ENCODE assay signal across 9 cellular contexts in genomic region chr12:569091-569676, GRCh38.
A peak's percentile ranks its signal among the peaks of the same experiment; 100 is the strongest.
DNase-seq lines count a peak whose midpoint lies in the region; ATAC-seq and TF ChIP-seq lines count a peak whose summit lies in the region.
"Had no signal": no experiment of that assay in that cellular context is flagged by ENCODE, and none has a peak within 500 bp of the region (broad histone marks: within the 10 kb centered on the region; RNA-seq: fewer than 3 reads in every experiment).

No MANE protein-coding gene starts in this region.

- H3K23me2 ChIP-seq in H9 (ENCODE audit: insufficient read length, low read depth, low read length, poor library complexity, severe bottlenecking), result peaks cover 11% of the 10 kb centered on the region

- H3K36me3 Mint-ChIP-seq in H9 (ENCODE audit: insufficient read depth in 1 of 3, low read depth in 3 of 3), result peaks cover 0 to 2% (median 0%) of the 10 kb centered on the region in 3 experiments; a peak in 3 of 7 replicates

- H4K20me1 ChIP-seq in H9 (ENCODE audit: control insufficient read depth, insufficient read depth, insufficient read length), result no peaks in the 10 kb centered on the region

- no peak overlapping the region for H2BK12ac ChIP-seq in H9 (ENCODE audit: insufficient read length, low read depth, low read length)

- no peak overlapping the region for H3K18ac ChIP-seq in H9 (ENCODE audit: insufficient read length, low read depth, low read length)

- H2BK5ac ChIP-seq in H9 (ENCODE audit: insufficient read length, low read length), result no peak overlapping the region

- H3K23ac ChIP-seq in H9 (ENCODE audit: insufficient read length, low read depth, low read length), result no peak overlapping the region

- TF ChIP-seq EP300 in esophagus muscularis mucosa (IDR thresholded peaks at IDR 0.05), result no peak

- no peaks in the 10 kb centered on the region; a peak in 2 of 5 replicates for H3K9me3 Mint-ChIP-seq in H9

- no peak overlapping the region for H2BK120ac ChIP-seq in H9 (ENCODE audit: low read depth, low read length, poor library complexity, severe bottlenecking)

- no peak overlapping the region for H4K91ac ChIP-seq in H9 (ENCODE audit: insufficient read length, low read depth, low read length)

- CTCF ChIA-PET in Panc1 (lab: Charles Lee), result no interaction called here

- H3K4me2 ChIP-seq in H9 (ENCODE audit: insufficient read depth, insufficient read length, low read length), result peak overlapping the region; percentile 73

- H2AK5ac ChIP-seq in H9 (ENCODE audit: insufficient read length, low read length), result no peak overlapping the region

- no TSS peak for BruUV-seq in Panc1 (replicated peaks; lab: Mats Ljungman, UMichigan)

- H3T11ph ChIP-seq in H9 (ENCODE audit: low read length), result no peak overlapping the region

- ATAC-seq in Panc1 (no peak), HG03097 (IDR thresholded peaks at IDR 0.05; ENCODE audit: low FRiP score, unreplicated experiment) (no peak), sciatic nerve (no peak)

- no peak overlapping the region for H4K5ac ChIP-seq in H9 (ENCODE audit: insufficient read length, low read depth, low read length)

- peak overlapping the region in 1 of 2 experiments; percentile 78; a peak in 2 of 4 replicates for H3K4me3 ChIP-seq in Panc1 (ENCODE audit: low read depth in 2 of 2, low read length in 2 of 2)
- H3K4me3 ChIP-seq in esophagus muscularis mucosa, result peak overlapping the region; percentile 61 to 78 (median 68)

- H3K9me3 ChIP-seq in H9 (ENCODE audit: control insufficient read depth, low read depth, low read length) (no peaks in the 10 kb centered on the region), Panc1 (ENCODE audit: control insufficient read depth, insufficient read depth, low read depth, low read length) (no peaks in the 10 kb centered on the region), esophagus muscularis mucosa (no peaks in the 10 kb centered on the region)

- H2AFZ ChIP-seq in H9 (ENCODE audit: low read length), result no peak overlapping the region

- H3K27me3 ChIP-seq in H9 (ENCODE audit: insufficient read depth, low read length) (no peaks in the 10 kb centered on the region), Panc1 (ENCODE audit: control insufficient read depth, insufficient read depth, low read length) (no peaks in the 10 kb centered on the region), esophagus muscularis mucosa (no peaks in the 10 kb centered on the region)
- H3K27me3 ChIP-seq: cardiac muscle cell had no signal

- no CpG with 5 or more reads among the region's 6 CpGs for WGBS in H9 (ENCODE audit: extremely low coverage, insufficient read length, low lambda C conversion rate)
- WGBS in esophagus muscularis mucosa, result 83% methylated on average over 4 of the region's 6 CpGs

- H2BK20ac ChIP-seq in H9 (ENCODE audit: low read depth, low read length, poor library complexity, severe bottlenecking), result no peak overlapping the region

- intact Hi-C loops in Panc1 (cut with micrococcal nuclease; ENCODE audit: unreplicated experiment) (no loop called here), esophagus muscularis mucosa (cut with DNase I) (no loop called here), posterior vena cava (cut with DNase I) (loop anchor here in 1 of 2 donors (10.0 kb wide), 1 partner anchor 386 kb away; no protein-coding TSS in a partner anchor), sciatic nerve (cut with DNase I) (loop anchor here (5.0 to 10.0 kb wide), 2 partner anchors 386 to 1013 kb away; no protein-coding TSS in a partner anchor)

- no peak overlapping the region for H3K9ac ChIP-seq in H9 (ENCODE audit: extremely low read depth, insufficient read length, low read length)

- no peaks in the 10 kb centered on the region for H3K79me1 ChIP-seq in H9 (ENCODE audit: insufficient read depth, low read depth, low read length, poor library complexity, severe bottlenecking)

- H3K79me2 ChIP-seq in H9 (ENCODE audit: insufficient read depth, low read length), result no peaks in the 10 kb centered on the region

- H3K14ac ChIP-seq in H9 (ENCODE audit: insufficient read depth, low read length), result no peak overlapping the region

- in situ Hi-C loops in Panc1 (cut with HindIII; ENCODE audit: low pct_unique_long_range_greater_than_20kb, low sequenced_read_pairs), result no loop called here

- H3K36me3 ChIP-seq in Panc1 (ENCODE audit: control insufficient read depth, insufficient read depth, low read length) (no peaks in the 10 kb centered on the region), esophagus muscularis mucosa (peaks cover 0 to 5% (median 2%) of the 10 kb centered on the region in 4 donors)
- H3K36me3 ChIP-seq: cardiac muscle cell had no signal

- H3K4me3 Mint-ChIP-seq in H9, result peak overlapping the region; percentile 75 to 80; a peak in 3 of 5 replicates

- H3K27ac ChIP-seq in H9 (ENCODE audit: insufficient read length, low read depth, low read length), result no peak overlapping the region
- H3K27ac ChIP-seq in Panc1 (ENCODE audit: low read length), result peak overlapping the region; percentile 98
- H3K27ac ChIP-seq in esophagus muscularis mucosa (replicated peaks in 1 of 4), result peak overlapping the region; percentile 89 to 96 (median 96)
- H3K27ac ChIP-seq: cardiac muscle cell had no signal

- peaks cover 11% of the 10 kb centered on the region for H3K27me3 Mint-ChIP-seq in H9 (ENCODE audit: low read depth)

- DNase-seq in H9 (no peak), Panc1 (ENCODE audit: low read depth, low spot score) (no peak), esophagus muscularis mucosa (ENCODE audit: extremely low spot score) (no peak), posterior vena cava (ENCODE audit: low spot score) (peak; percentile 55), OCI-M2 (lab: John Stamatoyannopoulos, UW; ENCODE audit: unreplicated experiment) (no peak), sciatic nerve (ENCODE audit: low spot score) (no peak), EL (no peak)

- peaks cover 18 to 19% of the 10 kb centered on the region in 2 experiments for H3K4me1 Mint-ChIP-seq in H9

- TF ChIP-seq POLR2A in esophagus muscularis mucosa (IDR thresholded peaks at IDR 0.05; ENCODE audit: low read depth), result no peak

- no peak overlapping the region for H3K27ac Mint-ChIP-seq in H9

- H3K4ac ChIP-seq in H9 (ENCODE audit: low read depth, low read length), result no peak overlapping the region

- H3K4me1 ChIP-seq in H9 (ENCODE audit: insufficient read depth, low read length) (no peaks in the 10 kb centered on the region; the same call in 1 of the 2 replicates), Panc1 (ENCODE audit: control insufficient read depth, insufficient read depth, low read length) (peaks cover 12% of the 10 kb centered on the region), esophagus muscularis mucosa (peaks cover 27 to 34% (median 32%) of the 10 kb centered on the region in 4 donors)

- TF ChIP-seq CTCF in H9 (conservative IDR thresholded peaks at IDR 0.05) (no peak), Panc1 (IDR thresholded peaks at IDR 0.05) (no peak), esophagus muscularis mucosa (IDR thresholded peaks at IDR 0.05) (no peak)

- no peak overlapping the region for H2BK15ac ChIP-seq in H9 (ENCODE audit: low read depth, low read length)

- POLR2A ChIA-PET in Panc1 (lab: Charles Lee), result no interaction called here

- no peak overlapping the region for H4K8ac ChIP-seq in H9 (replicated peaks; ENCODE audit: insufficient read length, low read depth, low read length)

- no peak overlapping the region for H3K56ac ChIP-seq in H9 (ENCODE audit: insufficient read length, low read depth, low read length)
